Comparison of ENCODE assay signal across 11 cellular contexts in the genomic region with DNA sequence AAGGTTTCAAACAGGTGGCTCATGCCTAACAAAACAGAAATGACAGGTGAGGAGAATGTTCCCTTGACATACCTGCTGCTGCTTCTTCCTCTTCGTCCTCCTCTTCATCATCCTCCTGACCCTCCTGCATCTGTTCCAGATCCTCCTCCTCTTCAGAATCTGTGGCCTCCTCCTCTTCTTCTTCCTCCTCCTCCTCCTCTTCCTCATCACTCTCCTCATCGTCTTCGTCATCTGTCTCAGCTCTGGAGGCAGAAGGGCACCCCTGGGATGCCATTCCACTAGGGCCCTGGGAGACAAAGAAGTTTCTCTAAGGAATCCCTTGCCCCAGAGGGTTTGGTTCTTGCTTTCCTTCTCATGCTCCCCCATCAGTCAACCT. TPM values are rescaled to one million over a fixed set of nuclear protein-coding genes. Genes with fewer than 3 reads are reported as not detected.
DNase-seq lines count a peak whose midpoint lies in the region; ATAC-seq and TF ChIP-seq lines count a peak whose summit lies in the region.
"Had no signal": no experiment of that assay in that cellular context is flagged by ENCODE, and none has a peak within 500 bp of the region (broad histone marks: within the 10 kb centered on the region; RNA-seq: fewer than 3 reads in every experiment).

No MANE protein-coding gene starts in this region.

- H3K4me1 Mint-ChIP-seq in activated naive CD8-positive, alpha-beta T cell treated with anti-CD3 and anti-CD28 coated beads for 36 hours, result peaks cover 70% of the 10 kb centered on the region
- peaks cover 86 to 92% of the 10 kb centered on the region in 2 donors for H3K4me1 Mint-ChIP-seq in immature natural killer cell

- peak overlapping the region in 7 of 12 donors; percentile 19 to 92 (median 58) for H3K27ac ChIP-seq in heart left ventricle
- H3K27ac ChIP-seq in transverse colon, result peak overlapping the region in 3 of 4 donors; percentile 18 to 94 (median 31)

- H3K36me3 Mint-ChIP-seq in activated naive CD8-positive, alpha-beta T cell treated with anti-CD3 and anti-CD28 coated beads for 36 hours, result peaks cover 36% of the 10 kb centered on the region
- H3K36me3 Mint-ChIP-seq in immature natural killer cell, result peaks cover 4 to 33% (median 18%) of the 10 kb centered on the region in 3 donors

- intact Hi-C loops in heart left ventricle (cut with DNase I), result no loop called here
- intact Hi-C loops in cardiac septum (cut with DNase I), result no loop called here
- intact Hi-C loops in transverse colon (cut with DNase I; ENCODE audit: low total_unique reads), result loop anchor here (10.0 kb wide), 1 partner anchor 95 kb away; a partner anchor contains a TSS

- H3K4me3 Mint-ChIP-seq in activated naive CD8-positive, alpha-beta T cell treated with anti-CD3 and anti-CD28 coated beads for 36 hours, result no peak overlapping the region
- peak overlapping the region in 4 of 5 donors; percentile 53 to 98 (median 84) for H3K4me3 Mint-ChIP-seq in immature natural killer cell

- no peaks in the 10 kb centered on the region for H3K9me3 Mint-ChIP-seq in activated naive CD8-positive, alpha-beta T cell treated with anti-CD3 and anti-CD28 coated beads for 36 hours
- no peaks in the 10 kb centered on the region for H3K9me3 Mint-ChIP-seq in immature natural killer cell

- H3K27me3 ChIP-seq in heart left ventricle (no peaks in the 10 kb centered on the region), transverse colon (no peaks in the 10 kb centered on the region)

- no peaks in the 10 kb centered on the region for H3K9me3 ChIP-seq in heart left ventricle
- no peaks in the 10 kb centered on the region for H3K9me3 ChIP-seq in transverse colon

- H3K27me3 Mint-ChIP-seq in activated naive CD8-positive, alpha-beta T cell treated with anti-CD3 and anti-CD28 coated beads for 36 hours, result peaks cover 4% of the 10 kb centered on the region
- peaks cover 7 to 22% (median 12%) of the 10 kb centered on the region in 3 donors for H3K27me3 Mint-ChIP-seq in immature natural killer cell (ENCODE audit: low read depth in 3 of 3)

- in situ Hi-C loops in transverse colon (cut with MboI; ENCODE audit: low pct_ligation_motif_present in 1 of 4, low pct_unique_long_range_greater_than_20kb in 1 of 4, low sequenced_read_pairs in 3 of 4), result no loop called here

- TF ChIP-seq CTCF in heart left ventricle (IDR thresholded peaks at IDR 0.05) (no peak), transverse colon (IDR thresholded peaks at IDR 0.05) (no peak)

- H3K4me1 ChIP-seq in heart left ventricle (peaks cover 3 to 76% (median 48%) of the 10 kb centered on the region in 12 donors), transverse colon (peaks cover 31 to 68% (median 58%) of the 10 kb centered on the region in 4 donors)

- H3K36me3 ChIP-seq in heart left ventricle (peaks cover 0 to 35% (median 27%) of the 10 kb centered on the region in 9 donors), transverse colon (peaks cover 0 to 24% (median 8%) of the 10 kb centered on the region in 4 donors)

- ATAC-seq in heart left ventricle (no peak), GM18520 (IDR thresholded peaks at IDR 0.05; ENCODE audit: unreplicated experiment) (no peak), HG02571 (IDR thresholded peaks at IDR 0.05; ENCODE audit: unreplicated experiment) (no peak)
- ATAC-seq: activated CD4-positive, CD25-positive, alpha-beta regulatory T cell treated with anti-CD3 and anti-CD28 coated beads, Interleukin-2, amount 50 U/mL, for 24 hours had no signal

- H3K4me3 ChIP-seq in heart left ventricle (peak overlapping the region in 2 of 12 donors; percentile 21 to 82), transverse colon (no peak overlapping the region)

- H3K27ac Mint-ChIP-seq in activated naive CD8-positive, alpha-beta T cell treated with anti-CD3 and anti-CD28 coated beads for 36 hours, result peak overlapping the region; percentile 34
- H3K27ac Mint-ChIP-seq in immature natural killer cell, result peak overlapping the region; percentile 36 to 99 (median 73)

- 80 to 90% (median 87%) methylated on average over 3 of the region's 3 CpGs for WGBS in heart left ventricle, 4 donors
- 80% methylated on average over 3 of the region's 3 CpGs; no CpG with 5 or more reads in 1 of the 2 donors for WGBS in transverse colon (ENCODE audit: low coverage in 1 of 2), 2 donors

- no peak for TF ChIP-seq EP300 in transverse colon (IDR thresholded peaks at IDR 0.05; ENCODE audit: low read depth)

- TF ChIP-seq POLR2A in heart left ventricle (IDR thresholded peaks at IDR 0.05) (no peak), transverse colon (IDR thresholded peaks at IDR 0.05) (no peak)

- DNase-seq in heart left ventricle (no peak), cardiac septum (ENCODE audit: low spot score) (no peak), immature natural killer cell (no peak), transverse colon (no peak), superior temporal gyrus (ENCODE audit: extremely low spot score) (no peak)
- no peak for DNase-seq in activated naive CD8-positive, alpha-beta T cell treated with anti-CD3 and anti-CD28 coated beads for 36 hours
- DNase-seq: cortex of kidney; stimulated activated CD4-positive, alpha-beta T cell treated with anti-CD3 and anti-CD28 coated beads, Interleukin-15, amount 100 ng/mL, for 24 hours had no signal

RNA-seq across cellular contexts. Expression of a gene that starts 2.4 kb away (rescaled TPM):
- total RNA-seq in heart left ventricle (10 to 100 TPM; 10.9 to 22.1 (median 14.0) TPM), cardiac septum (19.9 TPM), transverse colon (10 to 100 TPM; 10.1 to 31.8 (median 17.2) TPM)
- polyA plus RNA-seq in heart left ventricle (10 to 100 TPM in 1 of 2 donors, 1 to 10 TPM in 1; 7.5 to 15.5 TPM), immature natural killer cell (10 to 100 TPM; 14.5 to 18.1 (median 14.7) TPM)
- 1 to 10 TPM; 4.5 to 4.6 TPM for total RNA-seq in activated naive CD8-positive, alpha-beta T cell treated with anti-CD3 and anti-CD28 coated beads for 36 hours

RNA-seq across cellular contexts. Expression of a gene that starts 2.8 kb away (rescaled TPM):
- total RNA-seq in heart left ventricle, result 10 to 100 TPM; 15.6 to 46.4 (median 18.7) TPM
- 10 to 100 TPM; 13.8 to 30.8 TPM for polyA plus RNA-seq in heart left ventricle
- 19.8 TPM for total RNA-seq in cardiac septum
- total RNA-seq in activated naive CD8-positive, alpha-beta T cell treated with anti-CD3 and anti-CD28 coated beads for 36 hours, result 10 to 100 TPM; 84.8 to 94.3 TPM
- polyA plus RNA-seq in immature natural killer cell, result 100 to 1,000 TPM in 1 of 3 donors, 10 to 100 TPM in 2; 71.6 to 159 (median 75.1) TPM
- total RNA-seq in transverse colon, result 100 to 1,000 TPM in 1 of 4 donors, 10 to 100 TPM in 3; 40.7 to 302 (median 52.6) TPM

RNA-seq across cellular contexts. Expression of a gene that starts 6.0 kb away (rescaled TPM):
- 100 to 1,000 TPM in 5 of 9 donors, 10 to 100 TPM in 4; 51.6 to 248 (median 107) TPM for total RNA-seq in heart left ventricle
- 10 to 100 TPM; 28.3 to 36.9 TPM for polyA plus RNA-seq in heart left ventricle
- total RNA-seq in cardiac septum, result 85.8 TPM
- 100 to 1,000 TPM; 201 to 204 TPM for total RNA-seq in activated naive CD8-positive, alpha-beta T cell treated with anti-CD3 and anti-CD28 coated beads for 36 hours
- polyA plus RNA-seq in immature natural killer cell, result 100 to 1,000 TPM; 303 to 707 (median 457) TPM
- 100 to 1,000 TPM; 175 to 423 (median 217) TPM for total RNA-seq in transverse colon

RNA-seq across cellular contexts. Expression of a gene that starts 21.2 kb away (rescaled TPM):
- total RNA-seq in heart left ventricle (10 to 100 TPM; 39.3 to 61.1 (median 48.4) TPM), cardiac septum (46.9 TPM), transverse colon (10 to 100 TPM; 21.3 to 70.3 (median 25.8) TPM)
- polyA plus RNA-seq in heart left ventricle (10 to 100 TPM; 34.9 to 67.8 TPM), immature natural killer cell (10 to 100 TPM in 1 of 3 donors, 1 to 10 TPM in 2; 5.9 to 14.7 (median 8.0) TPM)
- 10 to 100 TPM; 15.0 to 17.7 TPM for total RNA-seq in activated naive CD8-positive, alpha-beta T cell treated with anti-CD3 and anti-CD28 coated beads for 36 hours

RNA-seq across cellular contexts. Expression of a gene that starts 30.5 kb away (rescaled TPM):
- 10 to 100 TPM; 29.2 to 62.2 (median 43.2) TPM for total RNA-seq in heart left ventricle
- 100 to 1,000 TPM; 243 to 287 TPM for polyA plus RNA-seq in heart left ventricle
- 35.1 TPM for total RNA-seq in cardiac septum
- total RNA-seq in activated naive CD8-positive, alpha-beta T cell treated with anti-CD3 and anti-CD28 coated beads for 36 hours, result 100 to 1,000 TPM; 106 to 107 TPM
- polyA plus RNA-seq in immature natural killer cell, result 10 to 100 TPM; 25.7 to 55.6 (median 49.2) TPM
- 10 to 100 TPM in 3 of 4 donors, not detected in 1; 23.6 to 39.8 (median 28.1) TPM for total RNA-seq in transverse colon
